Comparison of ENCODE assay signal across 11 cellular contexts in the genomic region with DNA sequence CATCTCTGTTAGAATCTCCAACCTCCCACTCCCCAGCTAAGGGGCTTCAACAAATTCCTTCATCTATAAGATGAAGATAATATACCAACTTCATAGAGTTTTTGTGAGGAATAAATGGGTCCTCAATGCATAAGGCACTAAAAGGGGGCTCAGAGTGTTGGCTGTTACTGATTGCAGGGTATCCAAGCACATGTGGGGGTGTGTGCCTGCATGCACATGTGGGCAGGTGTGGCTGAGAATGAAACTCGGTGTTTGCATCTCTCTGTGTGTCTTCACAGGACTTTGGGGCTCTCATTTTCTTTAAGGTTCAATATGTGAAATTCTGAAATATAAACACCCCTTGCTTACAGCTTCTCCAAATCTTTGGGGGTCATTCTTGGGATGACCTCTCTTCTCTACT. TPM values are rescaled to one million over a fixed set of nuclear protein-coding genes. Genes with fewer than 3 reads are reported as not detected.
DNase-seq lines count a peak whose midpoint lies in the region; ATAC-seq and TF ChIP-seq lines count a peak whose summit lies in the region.
"Had no signal": no experiment of that assay in that cellular context is flagged by ENCODE, and none has a peak within 500 bp of the region (broad histone marks: within the 10 kb centered on the region; RNA-seq: fewer than 3 reads in every experiment).

No MANE protein-coding gene starts in this region.

- H3K27ac ChIP-seq in BLaER1: peak overlapping the region; percentile 37; the same call in 1 of the 2 replicates
- H3K27ac ChIP-seq: C4-2B had no signal

- no peaks in the 10 kb centered on the region for H4K20me1 ChIP-seq in BLaER1

- H3K4me3 ChIP-seq in BLaER1: no peak overlapping the region
- no peak overlapping the region for H3K4me3 ChIP-seq in MG63

- peaks cover 18% of the 10 kb centered on the region for H3K4me1 Mint-ChIP-seq in nephron

- no peaks in the 10 kb centered on the region for H3K9me3 Mint-ChIP-seq in nephron

- H3K27me3 ChIP-seq in BLaER1 (no peaks in the 10 kb centered on the region), MG63 (no peaks in the 10 kb centered on the region)

- ATAC-seq in GM19324 (IDR thresholded peaks at IDR 0.05; ENCODE audit: low FRiP score, unreplicated experiment): peak; percentile 45

- peak overlapping the region; percentile 64 for H3K4me2 ChIP-seq in BLaER1

- no peaks in the 10 kb centered on the region for H3K36me3 Mint-ChIP-seq in nephron (ENCODE audit: low read depth)

- no peaks in the 10 kb centered on the region for H3K36me3 ChIP-seq in BLaER1
- no peaks in the 10 kb centered on the region; the same call in 1 of the 2 replicates for H3K36me3 ChIP-seq in MG63

- H3K4me3 Mint-ChIP-seq in nephron: peak overlapping the region; percentile 48 to 81 (median 74)

- peaks cover 4% of the 10 kb centered on the region for H3K27me3 Mint-ChIP-seq in nephron (ENCODE audit: low read depth)

- peak overlapping the region; percentile 92 to 99 (median 99) for H3K27ac Mint-ChIP-seq in nephron

- H3K4me1 ChIP-seq in BLaER1: peaks cover 40% of the 10 kb centered on the region

- no peak for TF ChIP-seq CTCF in nephron (IDR thresholded peaks at IDR 0.05; ENCODE audit: unreplicated experiment in 3 of 3)

- H3K9me3 ChIP-seq in BLaER1: no peaks in the 10 kb centered on the region
- H3K9me3 ChIP-seq in MG63: no peaks in the 10 kb centered on the region

- peak overlapping the region; percentile 53; the same call in 1 of the 2 replicates for H3K9ac ChIP-seq in BLaER1

- DNase-seq in RPMI8226 (peak; percentile 44), MG63 (no peak), anterior cingulate cortex (lab: John Stamatoyannopoulos, UW) (no peak), NCI-H1105 treated with DMSO at 0.1 percent for 48 hours (lab: John Stamatoyannopoulos, UW) (no peak)
- DNase-seq in activated CD4-positive, CD25-positive, alpha-beta regulatory T cell (lab: John Stamatoyannopoulos, UW): no peak
- DNase-seq: activated gamma-delta T cell treated with Interleukin-2 at 50 U/mL for 16 hours; stimulated activated naive CD4-positive, alpha-beta T cell had no signal

RNA-seq across cellular contexts. Expression of gene PPP1R9B, which starts 4.1 kb away (rescaled TPM):
- total RNA-seq in MG63 (2014; rRNA removed; shearing (Covaris generic); ENCODE audit: low replicate concordance): 56.1 and 68.2 TPM in 2 replicates

RNA-seq across cellular contexts. Expression of gene SGCA, which starts 11.2 kb away (rescaled TPM):
- total RNA-seq in MG63 (2014; rRNA removed; shearing (Covaris generic); ENCODE audit: low replicate concordance): 1.1 TPM in 1 of 2 replicates, not detected in the other

RNA-seq across cellular contexts. Expression of gene SAMD14, which starts 24.6 kb away (rescaled TPM):
- total RNA-seq in MG63 (2014; rRNA removed; shearing (Covaris generic); ENCODE audit: low replicate concordance): not detected in 2 replicates

RNA-seq across cellular contexts. Expression of gene COL1A1, which starts 46.8 kb away (rescaled TPM):
- 261 and 431 TPM in 2 replicates for total RNA-seq in MG63 (2014; rRNA removed; shearing (Covaris generic); ENCODE audit: low replicate concordance)

RNA-seq across cellular contexts. Expression of gene PDK2, which starts 59.5 kb away (rescaled TPM):
- total RNA-seq in MG63 (2014; rRNA removed; shearing (Covaris generic); ENCODE audit: low replicate concordance): 16.9 and 25.8 TPM in 2 replicates
